In genomic region chr9:124595743-124596142, GRCh38 we compare ENCODE assay signal across 1 cellular context.
TF ChIP-seq lines count a peak whose summit lies in the region.

No MANE protein-coding gene starts in this region.

TF ChIP-seq in K562, 482 proteins besides CTCF, POLR2A, EP300 and RAD21 (continued from another document and continues in another):
- TF ChIP-seq ZNF407 (IDR thresholded peaks at IDR 0.05; ENCODE audit: low read depth) (no peak), SNRNP70 (optimal IDR thresholded peaks at IDR 0.05; ENCODE audit: low read depth, low read length) (no peak), MITF (IDR thresholded peaks at IDR 0.05) (0 out of 2 replicates have a peak, but pooled peaks have one; percentile 34), CHD1 (IDR thresholded peaks at IDR 0.05; ENCODE audit: low read length) (no peak), MLX (CRISPR knock-in tag; conservative IDR thresholded peaks at IDR 0.05) (no peak), CEBPG (CRISPR knock-in tag; IDR thresholded peaks at IDR 0.05) (0 out of 2 replicates have a peak, but pooled peaks have one; percentile 13), CEBPG (tag; conservative IDR thresholded peaks at IDR 0.05 in 1 of 2, IDR thresholded peaks at IDR 0.05 in 1 of 2) (0 out of 4 replicates have a peak, but pooled peaks of 1 of the 2 experiments have one; percentile 8), ZNF124 (CRISPR knock-in tag; IDR thresholded peaks at IDR 0.05) (no peak), CREB1 (IDR thresholded peaks at IDR 0.05) (no peak), CREB1 (CRISPR knock-in tag; IDR thresholded peaks at IDR 0.05) (no peak), BRD9 (IDR thresholded peaks at IDR 0.05; ENCODE audit: low read depth, partially characterized antibody) (no peak), ZBTB11 (CRISPR knock-in tag; IDR thresholded peaks at IDR 0.05) (no peak; a peak in 1 of 6 replicates), PKNOX1 (IDR thresholded peaks at IDR 0.05) (peak; percentile 43; the same call in 1 of the 2 replicates), ARID1B (IDR thresholded peaks at IDR 0.05) (no peak), AFF1 (IDR thresholded peaks at IDR 0.05; ENCODE audit: low read depth in 1 of 2, partially characterized antibody in 2 of 2) (no peak), CBX8 (IDR thresholded peaks at IDR 0.05; ENCODE audit: borderline replicate concordance, extremely low read depth, low read depth, low read length, poor library complexity, severe bottlenecking) (no peak), HBP1 (CRISPR knock-in tag; IDR thresholded peaks at IDR 0.05) (no peak), POLR2AphosphoS5 (IDR thresholded peaks at IDR 0.05; ENCODE audit: control insufficient read depth, insufficient read depth, low read depth, low read length) (no peak; the same call in 1 of the 2 replicates), CREM (IDR thresholded peaks at IDR 0.05; ENCODE audit: low read depth) (peak; percentile 72), HDAC8 (tag; IDR thresholded peaks at IDR 0.05) (no peak), XRCC3 (IDR thresholded peaks at IDR 0.05) (no peak), SRSF7 (optimal IDR thresholded peaks at IDR 0.05; ENCODE audit: low read depth, low read length) (no peak), ZNF165 (CRISPR knock-in tag; IDR thresholded peaks at IDR 0.05; ENCODE audit: borderline replicate concordance) (no peak), TBL1XR1 (IDR thresholded peaks at IDR 0.05; ENCODE audit: low read length in 2 of 2) (no peak; a peak in 1 of 4 replicates), MNT (conservative IDR thresholded peaks at IDR 0.05) (peak in 1 of 2 experiments; percentile 57; a peak in 2 of 4 replicates), POLR3A (IDR thresholded peaks at IDR 0.05; ENCODE audit: borderline replicate concordance, extremely low read depth, insufficient read depth, insufficient read length) (no peak), ZNF707 (CRISPR knock-in tag; conservative IDR thresholded peaks at IDR 0.05) (no peak), DDX20 (tag; IDR thresholded peaks at IDR 0.05; ENCODE audit: low read depth) (no peak), ZNF277 (CRISPR knock-in tag; IDR thresholded peaks at IDR 0.05; ENCODE audit: borderline replicate concordance) (no peak), NBN (IDR thresholded peaks at IDR 0.05; ENCODE audit: low read depth) (no peak), CCNT2 (IDR thresholded peaks at IDR 0.05; ENCODE audit: borderline replicate concordance, extremely low read depth, insufficient read length, low read depth, low read length) (no peak), NFIC (IDR thresholded peaks at IDR 0.05) (no peak), PHF21A (IDR thresholded peaks at IDR 0.05; ENCODE audit: borderline replicate concordance, low read depth) (no peak)
